1 cellular context compared by ENCODE assay signal in the genomic region with DNA sequence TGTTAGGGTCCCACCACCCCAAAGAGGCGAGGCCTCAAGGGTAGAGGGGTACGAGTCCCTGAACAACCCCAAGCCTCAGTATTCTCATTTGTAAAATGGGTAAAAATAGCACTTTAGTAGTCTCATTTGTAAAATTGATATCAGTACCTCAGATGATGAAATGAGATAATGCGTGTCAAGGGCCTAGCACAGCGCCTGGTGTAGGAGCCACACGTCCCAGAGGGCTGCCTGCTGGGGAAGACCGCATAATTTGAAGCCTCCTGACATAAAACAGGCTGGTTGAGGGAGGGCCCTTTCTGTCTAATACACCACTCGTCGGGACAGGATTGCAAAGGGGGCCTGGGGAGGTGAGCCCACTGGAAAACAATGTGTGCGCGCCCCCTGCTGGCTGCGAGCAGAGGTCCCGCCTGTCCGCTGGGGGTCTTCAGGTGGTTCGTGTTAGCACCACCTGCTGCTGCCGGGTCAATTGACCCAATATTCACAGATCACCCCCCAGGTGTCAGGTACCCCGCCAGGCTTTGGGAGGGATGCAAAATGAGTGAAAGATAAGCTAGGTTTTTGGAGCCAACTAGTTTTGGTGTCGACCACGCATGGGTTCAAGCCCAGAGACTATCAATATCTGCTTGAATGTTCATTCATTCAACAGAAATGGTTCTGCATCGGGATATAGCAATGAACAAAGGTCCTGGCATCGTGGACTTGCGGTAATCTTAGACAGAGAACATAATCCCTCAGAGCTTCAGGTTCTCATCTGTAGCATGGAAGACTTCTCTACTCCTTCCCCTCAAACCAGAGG.
TF ChIP-seq lines count a peak whose summit lies in the region.

No MANE protein-coding gene starts in this region.

TF ChIP-seq in H1, 55 proteins besides CTCF, POLR2A, EP300 and RAD21:
- no peak for TF ChIP-seq SP1 (IDR thresholded peaks at IDR 0.05; ENCODE audit: low read depth, low read length)
- TF ChIP-seq SIX5 (IDR thresholded peaks at IDR 0.05; ENCODE audit: low read depth, low read length) = no peak
- peak; percentile 33 for TF ChIP-seq ASH2L (IDR thresholded peaks at IDR 0.05; ENCODE audit: low read length)
- no peak for TF ChIP-seq ZNF274 (IDR thresholded peaks at IDR 0.05; ENCODE audit: borderline replicate concordance, extremely low read depth, low read length)
- TF ChIP-seq TAF1 (IDR thresholded peaks at IDR 0.05; ENCODE audit: low read depth, low read length) = no peak
- no peak for TF ChIP-seq SP2 (IDR thresholded peaks at IDR 0.05; ENCODE audit: low read length)
- TF ChIP-seq JUND (IDR thresholded peaks at IDR 0.05; ENCODE audit: low read length) = peak; percentile 30; the same call in 1 of the 2 replicates
- TF ChIP-seq, protein P1, sequence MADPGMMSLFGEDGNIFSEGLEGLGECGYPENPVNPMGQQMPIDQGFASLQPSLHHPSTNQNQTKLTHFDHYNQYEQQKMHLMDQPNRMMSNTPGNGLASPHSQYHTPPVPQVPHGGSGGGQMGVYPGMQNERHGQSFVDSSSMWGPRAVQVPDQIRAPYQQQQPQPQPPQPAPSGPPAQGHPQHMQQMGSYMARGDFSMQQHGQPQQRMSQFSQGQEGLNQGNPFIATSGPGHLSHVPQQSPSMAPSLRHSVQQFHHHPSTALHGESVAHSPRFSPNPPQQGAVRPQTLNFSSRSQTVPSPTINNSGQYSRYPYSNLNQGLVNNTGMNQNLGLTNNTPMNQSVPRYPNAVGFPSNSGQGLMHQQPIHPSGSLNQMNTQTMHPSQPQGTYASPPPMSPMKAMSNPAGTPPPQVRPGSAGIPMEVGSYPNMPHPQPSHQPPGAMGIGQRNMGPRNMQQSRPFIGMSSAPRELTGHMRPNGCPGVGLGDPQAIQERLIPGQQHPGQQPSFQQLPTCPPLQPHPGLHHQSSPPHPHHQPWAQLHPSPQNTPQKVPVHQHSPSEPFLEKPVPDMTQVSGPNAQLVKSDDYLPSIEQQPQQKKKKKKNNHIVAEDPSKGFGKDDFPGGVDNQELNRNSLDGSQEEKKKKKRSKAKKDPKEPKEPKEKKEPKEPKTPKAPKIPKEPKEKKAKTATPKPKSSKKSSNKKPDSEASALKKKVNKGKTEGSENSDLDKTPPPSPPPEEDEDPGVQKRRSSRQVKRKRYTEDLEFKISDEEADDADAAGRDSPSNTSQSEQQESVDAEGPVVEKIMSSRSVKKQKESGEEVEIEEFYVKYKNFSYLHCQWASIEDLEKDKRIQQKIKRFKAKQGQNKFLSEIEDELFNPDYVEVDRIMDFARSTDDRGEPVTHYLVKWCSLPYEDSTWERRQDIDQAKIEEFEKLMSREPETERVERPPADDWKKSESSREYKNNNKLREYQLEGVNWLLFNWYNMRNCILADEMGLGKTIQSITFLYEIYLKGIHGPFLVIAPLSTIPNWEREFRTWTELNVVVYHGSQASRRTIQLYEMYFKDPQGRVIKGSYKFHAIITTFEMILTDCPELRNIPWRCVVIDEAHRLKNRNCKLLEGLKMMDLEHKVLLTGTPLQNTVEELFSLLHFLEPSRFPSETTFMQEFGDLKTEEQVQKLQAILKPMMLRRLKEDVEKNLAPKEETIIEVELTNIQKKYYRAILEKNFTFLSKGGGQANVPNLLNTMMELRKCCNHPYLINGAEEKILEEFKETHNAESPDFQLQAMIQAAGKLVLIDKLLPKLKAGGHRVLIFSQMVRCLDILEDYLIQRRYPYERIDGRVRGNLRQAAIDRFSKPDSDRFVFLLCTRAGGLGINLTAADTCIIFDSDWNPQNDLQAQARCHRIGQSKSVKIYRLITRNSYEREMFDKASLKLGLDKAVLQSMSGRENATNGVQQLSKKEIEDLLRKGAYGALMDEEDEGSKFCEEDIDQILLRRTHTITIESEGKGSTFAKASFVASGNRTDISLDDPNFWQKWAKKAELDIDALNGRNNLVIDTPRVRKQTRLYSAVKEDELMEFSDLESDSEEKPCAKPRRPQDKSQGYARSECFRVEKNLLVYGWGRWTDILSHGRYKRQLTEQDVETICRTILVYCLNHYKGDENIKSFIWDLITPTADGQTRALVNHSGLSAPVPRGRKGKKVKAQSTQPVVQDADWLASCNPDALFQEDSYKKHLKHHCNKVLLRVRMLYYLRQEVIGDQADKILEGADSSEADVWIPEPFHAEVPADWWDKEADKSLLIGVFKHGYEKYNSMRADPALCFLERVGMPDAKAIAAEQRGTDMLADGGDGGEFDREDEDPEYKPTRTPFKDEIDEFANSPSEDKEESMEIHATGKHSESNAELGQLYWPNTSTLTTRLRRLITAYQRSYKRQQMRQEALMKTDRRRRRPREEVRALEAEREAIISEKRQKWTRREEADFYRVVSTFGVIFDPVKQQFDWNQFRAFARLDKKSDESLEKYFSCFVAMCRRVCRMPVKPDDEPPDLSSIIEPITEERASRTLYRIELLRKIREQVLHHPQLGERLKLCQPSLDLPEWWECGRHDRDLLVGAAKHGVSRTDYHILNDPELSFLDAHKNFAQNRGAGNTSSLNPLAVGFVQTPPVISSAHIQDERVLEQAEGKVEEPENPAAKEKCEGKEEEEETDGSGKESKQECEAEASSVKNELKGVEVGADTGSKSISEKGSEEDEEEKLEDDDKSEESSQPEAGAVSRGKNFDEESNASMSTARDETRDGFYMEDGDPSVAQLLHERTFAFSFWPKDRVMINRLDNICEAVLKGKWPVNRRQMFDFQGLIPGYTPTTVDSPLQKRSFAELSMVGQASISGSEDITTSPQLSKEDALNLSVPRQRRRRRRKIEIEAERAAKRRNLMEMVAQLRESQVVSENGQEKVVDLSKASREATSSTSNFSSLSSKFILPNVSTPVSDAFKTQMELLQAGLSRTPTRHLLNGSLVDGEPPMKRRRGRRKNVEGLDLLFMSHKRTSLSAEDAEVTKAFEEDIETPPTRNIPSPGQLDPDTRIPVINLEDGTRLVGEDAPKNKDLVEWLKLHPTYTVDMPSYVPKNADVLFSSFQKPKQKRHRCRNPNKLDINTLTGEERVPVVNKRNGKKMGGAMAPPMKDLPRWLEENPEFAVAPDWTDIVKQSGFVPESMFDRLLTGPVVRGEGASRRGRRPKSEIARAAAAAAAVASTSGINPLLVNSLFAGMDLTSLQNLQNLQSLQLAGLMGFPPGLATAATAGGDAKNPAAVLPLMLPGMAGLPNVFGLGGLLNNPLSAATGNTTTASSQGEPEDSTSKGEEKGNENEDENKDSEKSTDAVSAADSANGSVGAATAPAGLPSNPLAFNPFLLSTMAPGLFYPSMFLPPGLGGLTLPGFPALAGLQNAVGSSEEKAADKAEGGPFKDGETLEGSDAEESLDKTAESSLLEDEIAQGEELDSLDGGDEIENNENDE (IDR thresholded peaks at IDR 0.05; ENCODE audit: insufficient replicate concordance, low read length) = no peak
- no peak for TF ChIP-seq TEAD4 (IDR thresholded peaks at IDR 0.05; ENCODE audit: low read depth, low read length)
- TF ChIP-seq FOSL1 (IDR thresholded peaks at IDR 0.05; ENCODE audit: insufficient read depth, low read depth, low read length) = no peak
- TF ChIP-seq, protein P2, sequence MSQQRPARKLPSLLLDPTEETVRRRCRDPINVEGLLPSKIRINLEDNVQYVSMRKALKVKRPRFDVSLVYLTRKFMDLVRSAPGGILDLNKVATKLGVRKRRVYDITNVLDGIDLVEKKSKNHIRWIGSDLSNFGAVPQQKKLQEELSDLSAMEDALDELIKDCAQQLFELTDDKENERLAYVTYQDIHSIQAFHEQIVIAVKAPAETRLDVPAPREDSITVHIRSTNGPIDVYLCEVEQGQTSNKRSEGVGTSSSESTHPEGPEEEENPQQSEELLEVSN (IDR thresholded peaks at IDR 0.05) = no peak
- no peak for TF ChIP-seq RXRA (IDR thresholded peaks at IDR 0.05; ENCODE audit: insufficient read depth, low read depth, low read length)
- no peak for TF ChIP-seq POLR2AphosphoS5 (IDR thresholded peaks at IDR 0.05; ENCODE audit: low read depth, low read length)
- no peak for TF ChIP-seq TBP (IDR thresholded peaks at IDR 0.05; ENCODE audit: low read depth, low read length)
- no peak for TF ChIP-seq KDM4A (IDR thresholded peaks at IDR 0.05; ENCODE audit: low read depth, low read length, severe bottlenecking)
- TF ChIP-seq SAP30 (IDR thresholded peaks at IDR 0.05; ENCODE audit: insufficient read depth, insufficient replicate concordance, low read length) = no peak
- no peak for TF ChIP-seq SP4 (IDR thresholded peaks at IDR 0.05; ENCODE audit: low read length)
- TF ChIP-seq SRF (IDR thresholded peaks at IDR 0.05; ENCODE audit: low read depth, low read length) = no peak
- TF ChIP-seq MAFK (IDR thresholded peaks at IDR 0.05; ENCODE audit: low read depth, low read length) = no peak
- TF ChIP-seq RFX5 (IDR thresholded peaks at IDR 0.05; ENCODE audit: borderline replicate concordance, low read depth, low read length) = no peak
- TF ChIP-seq CHD2 (IDR thresholded peaks at IDR 0.05; ENCODE audit: low read length) = no peak
- no peak for TF ChIP-seq RNF2 (IDR thresholded peaks at IDR 0.05; ENCODE audit: borderline replicate concordance, low read depth, low read length, missing control alignments, poor library complexity, severe bottlenecking)
- TF ChIP-seq RBBP5 (IDR thresholded peaks at IDR 0.05; ENCODE audit: borderline replicate concordance, low read depth, low read length) = no peak
- TF ChIP-seq BCL11A (IDR thresholded peaks at IDR 0.05; ENCODE audit: low read depth in 2 of 2, low read length in 2 of 2) = no peak
- TF ChIP-seq JUN (IDR thresholded peaks at IDR 0.05; ENCODE audit: low read depth, low read length) = no peak
- peak; percentile 35; the same call in 1 of the 2 replicates for TF ChIP-seq CREB1 (IDR thresholded peaks at IDR 0.05)
- TF ChIP-seq GABPA (IDR thresholded peaks at IDR 0.05; ENCODE audit: borderline replicate concordance, insufficient read depth, low read length) = no peak; the same call in 1 of the 2 replicates
- TF ChIP-seq, protein P3, sequence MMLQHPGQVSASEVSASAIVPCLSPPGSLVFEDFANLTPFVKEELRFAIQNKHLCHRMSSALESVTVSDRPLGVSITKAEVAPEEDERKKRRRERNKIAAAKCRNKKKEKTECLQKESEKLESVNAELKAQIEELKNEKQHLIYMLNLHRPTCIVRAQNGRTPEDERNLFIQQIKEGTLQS (IDR thresholded peaks at IDR 0.05; ENCODE audit: insufficient read depth, low read depth, low read length) = no peak
- TF ChIP-seq, protein P4, sequence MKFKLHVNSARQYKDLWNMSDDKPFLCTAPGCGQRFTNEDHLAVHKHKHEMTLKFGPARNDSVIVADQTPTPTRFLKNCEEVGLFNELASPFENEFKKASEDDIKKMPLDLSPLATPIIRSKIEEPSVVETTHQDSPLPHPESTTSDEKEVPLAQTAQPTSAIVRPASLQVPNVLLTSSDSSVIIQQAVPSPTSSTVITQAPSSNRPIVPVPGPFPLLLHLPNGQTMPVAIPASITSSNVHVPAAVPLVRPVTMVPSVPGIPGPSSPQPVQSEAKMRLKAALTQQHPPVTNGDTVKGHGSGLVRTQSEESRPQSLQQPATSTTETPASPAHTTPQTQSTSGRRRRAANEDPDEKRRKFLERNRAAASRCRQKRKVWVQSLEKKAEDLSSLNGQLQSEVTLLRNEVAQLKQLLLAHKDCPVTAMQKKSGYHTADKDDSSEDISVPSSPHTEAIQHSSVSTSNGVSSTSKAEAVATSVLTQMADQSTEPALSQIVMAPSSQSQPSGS (IDR thresholded peaks at IDR 0.05; ENCODE audit: low read length) = no peak
- TF ChIP-seq HDAC2 (IDR thresholded peaks at IDR 0.05; ENCODE audit: borderline replicate concordance in 1 of 2, low read depth in 2 of 2, low read length in 2 of 2) = peak in 1 of 2 experiments; percentile 38; a peak in 1 of 4 replicates
- peak; percentile 36 for TF ChIP-seq NANOG (IDR thresholded peaks at IDR 0.05; ENCODE audit: insufficient read depth, low read depth, low read length, poor library complexity, severe bottlenecking)
- TF ChIP-seq PHF8 (conservative IDR thresholded peaks at IDR 0.05; ENCODE audit: low read depth, low read length) = no peak
- TF ChIP-seq, protein P5, sequence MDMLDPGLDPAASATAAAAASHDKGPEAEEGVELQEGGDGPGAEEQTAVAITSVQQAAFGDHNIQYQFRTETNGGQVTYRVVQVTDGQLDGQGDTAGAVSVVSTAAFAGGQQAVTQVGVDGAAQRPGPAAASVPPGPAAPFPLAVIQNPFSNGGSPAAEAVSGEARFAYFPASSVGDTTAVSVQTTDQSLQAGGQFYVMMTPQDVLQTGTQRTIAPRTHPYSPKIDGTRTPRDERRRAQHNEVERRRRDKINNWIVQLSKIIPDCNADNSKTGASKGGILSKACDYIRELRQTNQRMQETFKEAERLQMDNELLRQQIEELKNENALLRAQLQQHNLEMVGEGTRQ (IDR thresholded peaks at IDR 0.05; ENCODE audit: low read length) = no peak
- 0 out of 2 replicates have a peak, but pooled peaks have one; percentile 39 for TF ChIP-seq CEBPB (IDR thresholded peaks at IDR 0.05; ENCODE audit: low read depth, low read length)
- no peak for TF ChIP-seq SIRT6 (IDR thresholded peaks at IDR 0.05; ENCODE audit: low read length)
- no peak for TF ChIP-seq CHD1 (IDR thresholded peaks at IDR 0.05; ENCODE audit: low read depth, low read length)
- TF ChIP-seq TCF12 (IDR thresholded peaks at IDR 0.05; ENCODE audit: low read depth, low read length) = no peak
- TF ChIP-seq SUZ12 (IDR thresholded peaks at IDR 0.05; ENCODE audit: low read length) = no peak
- TF ChIP-seq YY1 (IDR thresholded peaks at IDR 0.05; ENCODE audit: low read depth, low read length) = peak; percentile 48; the same call in 1 of the 2 replicates
- TF ChIP-seq EZH2 (IDR thresholded peaks at IDR 0.05; ENCODE audit: low read depth, low read length, severe bottlenecking) = no peak
- 0 out of 2 replicates have a peak, but pooled peaks have one; percentile 6 for TF ChIP-seq KDM1A (IDR thresholded peaks at IDR 0.05; ENCODE audit: borderline replicate concordance, low read length)
- TF ChIP-seq EGR1 (IDR thresholded peaks at IDR 0.05; ENCODE audit: borderline replicate concordance, low read depth, low read length) = no peak
- no peak for TF ChIP-seq CBX5 (IDR thresholded peaks at IDR 0.05; ENCODE audit: low read depth, low read length)
- no peak for TF ChIP-seq GTF2F1 (IDR thresholded peaks at IDR 0.05; ENCODE audit: borderline replicate concordance, low read depth, low read length)
- no peak for TF ChIP-seq KDM5A (IDR thresholded peaks at IDR 0.05; ENCODE audit: low read length)
- TF ChIP-seq CTBP2 (IDR thresholded peaks at IDR 0.05; ENCODE audit: borderline replicate concordance, insufficient read depth, insufficient read length, low read length) = no peak
- TF ChIP-seq NRF1 (IDR thresholded peaks at IDR 0.05; ENCODE audit: low read depth, low read length) = no peak
- peak in 1 of 2 experiments; percentile 56; a peak in 1 of 4 replicates for TF ChIP-seq SIN3A (conservative IDR thresholded peaks at IDR 0.05 in 1 of 2, IDR thresholded peaks at IDR 0.05 in 1 of 2; ENCODE audit: low read depth in 1 of 2, low read length in 2 of 2)
- TF ChIP-seq CBX8 (IDR thresholded peaks at IDR 0.05; ENCODE audit: borderline replicate concordance, low read depth, low read length) = no peak
- TF ChIP-seq POU5F1 (IDR thresholded peaks at IDR 0.05; ENCODE audit: low read depth, low read length) = no peak
- TF ChIP-seq BACH1 (IDR thresholded peaks at IDR 0.05; ENCODE audit: low read length) = no peak
- TF ChIP-seq BRCA1 (IDR thresholded peaks at IDR 0.05; ENCODE audit: low read depth, low read length) = no peak
- TF ChIP-seq TAF7 (optimal IDR thresholded peaks at IDR 0.05; ENCODE audit: borderline replicate concordance, low read depth, low read length) = no peak
- TF ChIP-seq, protein P6, sequence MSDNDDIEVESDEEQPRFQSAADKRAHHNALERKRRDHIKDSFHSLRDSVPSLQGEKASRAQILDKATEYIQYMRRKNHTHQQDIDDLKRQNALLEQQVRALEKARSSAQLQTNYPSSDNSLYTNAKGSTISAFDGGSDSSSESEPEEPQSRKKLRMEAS (IDR thresholded peaks at IDR 0.05) = no peak; the same call in none of the 2 replicates
